17 cellular contexts compared by ENCODE assay signal in genomic region chr14:105899657-105900397, GRCh38.
A peak's percentile ranks its signal among the peaks of the same experiment; 100 is the strongest.
DNase-seq lines count a peak whose midpoint lies in the region; ATAC-seq and TF ChIP-seq lines count a peak whose summit lies in the region.
"Had no signal": no experiment of that assay in that cellular context is flagged by ENCODE, and none has a peak within 500 bp of the region (broad histone marks: within the 10 kb centered on the region; RNA-seq: fewer than 3 reads in every experiment).

No MANE protein-coding gene starts in this region.

- H3K9me3 Mint-ChIP-seq in memory B cell (no peaks in the 10 kb centered on the region), Calu3 (ENCODE audit: low read depth, unreplicated experiment) (no peaks in the 10 kb centered on the region)
- H3K9me3 Mint-ChIP-seq: CD8-positive, alpha-beta memory T cell had no signal

- TF ChIP-seq POLR2A in heart left ventricle (IDR thresholded peaks at IDR 0.05) (no peak), NB4 (IDR thresholded peaks at IDR 0.05; ENCODE audit: extremely low read depth, insufficient read length) (no peak)

- H3K27me3 ChIP-seq in heart left ventricle = no peaks in the 10 kb centered on the region

- TF ChIP-seq CTCF in heart left ventricle (IDR thresholded peaks at IDR 0.05) (no peak), NB4 (IDR thresholded peaks at IDR 0.05; ENCODE audit: low read depth, low read length) (no peak), GM10248 (IDR thresholded peaks at IDR 0.05; ENCODE audit: control extremely low read depth, extremely low read depth, low read depth, missing control alignments) (no peak), Calu3 (IDR thresholded peaks at IDR 0.05; ENCODE audit: unreplicated experiment) (no peak)

- intact Hi-C loops in heart left ventricle (cut with DNase I) = no loop called here
- intact Hi-C loops in left cardiac atrium (cut with DNase I) = no loop called here
- intact Hi-C loops in Calu3 (cut with micrococcal nuclease; ENCODE audit: unreplicated experiment) = no loop called here

- peak overlapping the region; percentile 46 for H3K4me3 Mint-ChIP-seq in memory B cell
- no peak overlapping the region for H3K4me3 Mint-ChIP-seq in Calu3 (ENCODE audit: low read depth, unreplicated experiment)
- H3K4me3 Mint-ChIP-seq: CD8-positive, alpha-beta memory T cell; H9 had no signal

- H3K27ac Mint-ChIP-seq in memory B cell = no peak overlapping the region
- no peak overlapping the region for H3K27ac Mint-ChIP-seq in Calu3 (ENCODE audit: unreplicated experiment)
- H3K27ac Mint-ChIP-seq: H9 had no signal

- no TSS peak for BruUV-seq in Calu3 (replicated peaks; lab: Mats Ljungman, UMichigan)

- DNase-seq in heart left ventricle = peak in 3 of 5 donors; percentile 4 to 42 (median 18)
- DNase-seq in left cardiac atrium = no peak
- DNase-seq in NB4 (ENCODE audit: low read depth) = no peak
- DNase-seq in memory B cell (ENCODE audit: low spot score in 2 of 2) = no peak
- no peak for DNase-seq in OCI-M1 (lab: John Stamatoyannopoulos, UW)
- no peak for DNase-seq in GM10248 (ENCODE audit: extremely low spot score)
- no peak for DNase-seq in Calu3
- DNase-seq: 8988T, C1 segment of cervical spinal cord, DMS53, H9, MV-4-11, NCI-H1694, NCI-H526 had no signal

- no peak overlapping the region for H3K27ac ChIP-seq in heart left ventricle
- H3K27ac ChIP-seq: HL-60 had no signal

- WGBS in heart left ventricle, 4 donors = 78 to 91% (median 80%) methylated on average over 9 to 11 of the region's 11 CpGs

- H3K4me3 ChIP-seq in heart left ventricle (no peak overlapping the region), NB4 (ENCODE audit: low read depth, low read length) (peak overlapping the region; percentile 21)

- H3K4me1 ChIP-seq in heart left ventricle = no peaks in the 10 kb centered on the region

- POLR2A ChIA-PET in GM10248 (lab: Yijun Ruan, JAX) = no interaction called here

- peaks cover 0 to 4% (median 0%) of the 10 kb centered on the region in 12 donors for H3K9me3 ChIP-seq in heart left ventricle

- H3K27me3 Mint-ChIP-seq in memory B cell (no peaks in the 10 kb centered on the region), Calu3 (ENCODE audit: unreplicated experiment) (peaks cover 71% of the 10 kb centered on the region)

- no peaks in the 10 kb centered on the region for H3K36me3 Mint-ChIP-seq in memory B cell
- no peaks in the 10 kb centered on the region for H3K36me3 Mint-ChIP-seq in Calu3 (ENCODE audit: insufficient read depth, unreplicated experiment)
- H3K36me3 Mint-ChIP-seq: CD8-positive, alpha-beta memory T cell had no signal

- CTCF ChIA-PET in GM10248 (lab: Yijun Ruan, JAX) = no interaction called here
- CTCF ChIA-PET in Calu3 (lab: Charles Lee) = no interaction called here

- H3K4me1 Mint-ChIP-seq in memory B cell = no peaks in the 10 kb centered on the region
- no peaks in the 10 kb centered on the region for H3K4me1 Mint-ChIP-seq in Calu3 (ENCODE audit: low read depth, unreplicated experiment)
- H3K4me1 Mint-ChIP-seq: H9 had no signal

- no peak for ATAC-seq in heart left ventricle
- ATAC-seq in left cardiac atrium = no peak
- ATAC-seq in memory B cell (ENCODE audit: low read depth) = no peak
- ATAC-seq in activated CD4-positive, CD25-positive, alpha-beta regulatory T cell treated with anti-CD3 and anti-CD28 coated beads, Interleukin-2, amount 50 U/mL, for 24 hours = no peak

- H3K36me3 ChIP-seq in heart left ventricle = no peaks in the 10 kb centered on the region

Comparison
In these comparisons a context has a peak if more than half of its experiments do, and no peak if none do; other contexts are left out.
1. DNase-seq: peak in heart left ventricle (3 of 5); none in left cardiac atrium (single experiment), NB4 (single experiment), memory B cell (0 of 2), OCI-M1 (single experiment), GM10248 (single experiment) and Calu3 (single experiment).